Comparison of ENCODE assay signal across 23 cellular contexts in the genomic region with DNA sequence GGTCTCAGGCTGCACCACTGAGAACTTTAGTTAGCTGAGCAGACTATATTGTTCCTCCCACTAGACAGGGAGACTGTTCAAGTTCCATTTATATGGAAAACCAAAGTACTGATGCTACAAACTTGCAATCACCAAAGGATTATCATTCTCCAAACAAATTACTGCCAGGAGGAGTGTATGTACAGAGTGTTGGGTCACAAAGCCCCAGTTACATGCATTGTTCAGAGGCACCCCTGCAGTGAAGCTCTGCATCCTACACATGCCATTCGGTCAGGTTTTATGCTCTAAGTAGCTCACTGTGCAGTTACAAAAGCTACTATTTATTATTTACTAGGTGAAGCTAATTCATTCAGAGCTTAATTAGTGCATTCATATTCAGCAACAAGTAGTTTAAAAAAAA.
"Had no signal": no experiment of that assay in that cellular context is flagged by ENCODE, and none has a peak within 500 bp of the region (broad histone marks: within the 10 kb centered on the region; RNA-seq: fewer than 3 reads in every experiment).

No MANE protein-coding gene starts in this region.

- H2AFZ ChIP-seq: PC-9 had no signal

- H3K9me3 Mint-ChIP-seq: activated CD4-positive, alpha-beta memory T cell treated with anti-CD3 and anti-CD28 coated beads for 36 hours; activated CD4-positive, alpha-beta T cell treated with anti-CD3 and anti-CD28 coated beads, Interleukin-2, amount 10 ng/mL, durations not matched to agents 7 days and 5 days; activated naive CD4-positive, alpha-beta T cell treated with anti-CD3 and anti-CD28 coated beads for 36 hours; activated T-helper 17 cell treated with anti-CD3 and anti-CD28 coated beads, Interleukin-2, amount 50 U/mL, for 72 hours had no signal

- H3K27me3 Mint-ChIP-seq: activated CD4-positive, alpha-beta memory T cell treated with anti-CD3 and anti-CD28 coated beads for 36 hours; activated CD4-positive, alpha-beta T cell treated with anti-CD3 and anti-CD28 coated beads, Interleukin-2, amount 10 ng/mL, durations not matched to agents 7 days and 5 days; activated naive CD8-positive, alpha-beta T cell; activated T-helper 17 cell treated with anti-CD3 and anti-CD28 coated beads, Interleukin-2, amount 50 U/mL, for 72 hours; T-helper 17 cell had no signal

- H3K4me1 Mint-ChIP-seq: activated CD4-positive, alpha-beta T cell treated with anti-CD3 and anti-CD28 coated beads, Interleukin-2, amount 10 ng/mL, durations not matched to agents 7 days and 5 days; activated T-helper 17 cell treated with anti-CD3 and anti-CD28 coated beads, Interleukin-2, amount 50 U/mL, for 72 hours; T-helper 17 cell had no signal

- H3K27ac Mint-ChIP-seq: activated CD4-positive, alpha-beta memory T cell treated with anti-CD3 and anti-CD28 coated beads for 36 hours; activated CD4-positive, alpha-beta T cell treated with anti-CD3 and anti-CD28 coated beads, Interleukin-2, amount 10 ng/mL, durations not matched to agents 7 days and 5 days; activated naive CD4-positive, alpha-beta T cell treated with anti-CD3 and anti-CD28 coated beads for 36 hours; activated naive CD8-positive, alpha-beta T cell; activated T-helper 17 cell treated with anti-CD3 and anti-CD28 coated beads, Interleukin-2, amount 50 U/mL, for 72 hours; T-helper 17 cell had no signal

- DNase-seq: activated CD4-positive, alpha-beta memory T cell treated with anti-CD3 and anti-CD28 coated beads for 36 hours; activated CD4-positive, alpha-beta T cell treated with anti-CD3 and anti-CD28 coated beads, Interleukin-2, amount 10 ng/mL, durations not matched to agents 7 days and 5 days; activated CD4-positive, CD25-positive, alpha-beta regulatory T cell; activated gamma-delta T cell; activated naive CD4-positive, alpha-beta T cell treated with anti-CD3 and anti-CD28 coated beads for 36 hours; activated T-cell treated with anti-CD3 and anti-CD28 coated beads for 4 hours; activated T-cell treated with anti-CD3 and anti-CD28 coated beads, Interleukin-2, amount 50 U/mL, for 48 hours; brain microvascular endothelial cell; Kasumi-1; KBM-7; NCI-H1105 treated with DMSO at 0.1 percent for 48 hours; NCI-H1694 treated with DMSO at 0.1 percent for 48 hours; NCI-H2029 treated with DMSO at 0.1 percent for 48 hours; NCI-H2227 treated with DMSO at 0.1 percent for 48 hours; NCI-H510A treated with DMSO at 0.1 percent for 48 hours; NCI-H69; PC-9; SIG-M5; T-helper 17 cell; T-helper 9 cell had no signal

- ATAC-seq: activated T-helper 17 cell treated with anti-CD3 and anti-CD28 coated beads, Interleukin-2, amount 50 U/mL, for 72 hours; T-helper 17 cell had no signal

- H3K27ac ChIP-seq: brain microvascular endothelial cell, cardiac muscle cell, PC-9 had no signal

- H3K27me3 ChIP-seq: brain microvascular endothelial cell, cardiac muscle cell had no signal

- H3K4me3 Mint-ChIP-seq: activated CD4-positive, alpha-beta memory T cell treated with anti-CD3 and anti-CD28 coated beads for 36 hours; activated CD4-positive, alpha-beta T cell treated with anti-CD3 and anti-CD28 coated beads, Interleukin-2, amount 10 ng/mL, durations not matched to agents 7 days and 5 days; activated naive CD4-positive, alpha-beta T cell treated with anti-CD3 and anti-CD28 coated beads for 36 hours; activated naive CD8-positive, alpha-beta T cell; activated T-helper 17 cell treated with anti-CD3 and anti-CD28 coated beads, Interleukin-2, amount 50 U/mL, for 72 hours; T-helper 17 cell had no signal

- H3K36me3 ChIP-seq: brain microvascular endothelial cell, cardiac muscle cell had no signal

- H3K4me2 ChIP-seq: PC-9 had no signal

- H3K4me3 ChIP-seq: cardiac muscle cell, PC-9 had no signal
